In genomic region chr11:121933694-121934093, GRCh38 we compare ENCODE assay signal across 22 cellular contexts.
DNase-seq lines count a peak whose midpoint lies in the region; ATAC-seq and TF ChIP-seq lines count a peak whose summit lies in the region.
"Had no signal": no experiment of that assay in that cellular context is flagged by ENCODE, and none has a peak within 500 bp of the region (broad histone marks: within the 10 kb centered on the region; RNA-seq: fewer than 3 reads in every experiment).

No MANE protein-coding gene starts in this region.

- ATAC-seq in GM18858 (IDR thresholded peaks at IDR 0.05; ENCODE audit: unreplicated experiment), result no peak

- DNase-seq in MCF 10A (ENCODE audit: unreplicated experiment) (peak; percentile 63), breast epithelium (ENCODE audit: low spot score in 2 of 2) (no peak), adipocyte (ENCODE audit: low read depth) (peak; percentile 40), fibroblast of gingiva (ENCODE audit: low read depth) (peak; percentile 30), skeletal muscle cell (ENCODE audit: low read depth) (peak; percentile 36), Calu3 (no peak)
- DNase-seq in activated CD4-positive, alpha-beta T cell treated with anti-CD3 and anti-CD28 coated beads for 1 hour, result no peak
- DNase-seq: 8988T, DMS 273 treated with DMSO at 0.1 percent for 48 hours, DND-41, GF-D8, GOT3, KBM-7, NCI-H1417, NCI-H187, NCI-H2107, NCI-H510A treated with DMSO at 0.1 percent for 48 hours, NCI-H774, OCI-M1, SHP77 treated with DMSO at 0.1 percent for 48 hours had no signal

- intact Hi-C loops in MCF 10A (cut with micrococcal nuclease) (no loop called here), breast epithelium (cut with DNase I; ENCODE audit: low total_unique reads) (no loop called here), Calu3 (cut with micrococcal nuclease; ENCODE audit: unreplicated experiment) (no loop called here)

- H3K4me3 ChIP-seq in breast epithelium (no peak overlapping the region), adipocyte (ENCODE audit: low read length) (no peak overlapping the region), skeletal muscle cell (ENCODE audit: low read depth, low read length) (no peak overlapping the region)

- TF ChIP-seq POLR2A in breast epithelium (IDR thresholded peaks at IDR 0.05), result no peak

- H3K9me3 ChIP-seq in breast epithelium (no peaks in the 10 kb centered on the region), adipocyte (ENCODE audit: control insufficient read depth, low read length) (no peaks in the 10 kb centered on the region)

- peaks cover 16% of the 10 kb centered on the region for H3K4me1 Mint-ChIP-seq in MCF 10A (ENCODE audit: insufficient read depth, unreplicated experiment)
- H3K4me1 Mint-ChIP-seq in Calu3 (ENCODE audit: low read depth, unreplicated experiment), result no peaks in the 10 kb centered on the region
- H3K4me1 Mint-ChIP-seq: B cell had no signal

- H3K36me3 Mint-ChIP-seq in MCF 10A (ENCODE audit: insufficient read depth, unreplicated experiment) (no peaks in the 10 kb centered on the region), Calu3 (ENCODE audit: insufficient read depth, unreplicated experiment) (no peaks in the 10 kb centered on the region)

- H3K36me3 ChIP-seq in breast epithelium (no peaks in the 10 kb centered on the region), adipocyte (ENCODE audit: control insufficient read depth, insufficient read depth, low read length, severe bottlenecking) (no peaks in the 10 kb centered on the region)

- H3K27me3 Mint-ChIP-seq in MCF 10A (ENCODE audit: insufficient read depth, unreplicated experiment) (no peaks in the 10 kb centered on the region), Calu3 (ENCODE audit: unreplicated experiment) (no peaks in the 10 kb centered on the region)

- no peak overlapping the region for H3K27ac Mint-ChIP-seq in MCF 10A (ENCODE audit: low read depth, unreplicated experiment)
- no peak overlapping the region for H3K27ac Mint-ChIP-seq in Calu3 (ENCODE audit: unreplicated experiment)
- H3K27ac Mint-ChIP-seq: B cell had no signal

- H3K9me3 Mint-ChIP-seq in MCF 10A (ENCODE audit: unreplicated experiment) (peaks cover 8% of the 10 kb centered on the region), Calu3 (ENCODE audit: low read depth, unreplicated experiment) (no peaks in the 10 kb centered on the region)

- H3K4me1 ChIP-seq in breast epithelium (no peaks in the 10 kb centered on the region), adipocyte (ENCODE audit: control insufficient read depth, insufficient read depth, low read length) (peaks cover 48% of the 10 kb centered on the region)

- CTCF ChIA-PET in MCF 10A (lab: Yijun Ruan, JAX), result interaction anchor here (0.7 to 1.0 kb wide), 2 partner anchors 255 to 1859 kb away, joined by 3 read pairs; no protein-coding TSS in a partner anchor
- CTCF ChIA-PET in Calu3 (lab: Charles Lee), result no interaction called here

- POLR2A ChIA-PET in MCF 10A (lab: Yijun Ruan, JAX), result no interaction called here

- H3K27me3 ChIP-seq in breast epithelium (no peaks in the 10 kb centered on the region), adipocyte (replicated peaks; ENCODE audit: control insufficient read depth, insufficient read depth, low read length) (no peaks in the 10 kb centered on the region)

- H3K4me3 Mint-ChIP-seq in MCF 10A (ENCODE audit: unreplicated experiment), result no peak overlapping the region
- H3K4me3 Mint-ChIP-seq in Calu3 (ENCODE audit: low read depth, unreplicated experiment), result no peak overlapping the region
- H3K4me3 Mint-ChIP-seq: B cell had no signal

- TF ChIP-seq CTCF in MCF 10A (IDR thresholded peaks at IDR 0.05; ENCODE audit: unreplicated experiment) (no peak), breast epithelium (IDR thresholded peaks at IDR 0.05) (no peak), Calu3 (IDR thresholded peaks at IDR 0.05; ENCODE audit: unreplicated experiment) (no peak)

- H3K9ac ChIP-seq in adipocyte (ENCODE audit: low read length), result no peak overlapping the region

- H3K27ac ChIP-seq in breast epithelium, result no peak overlapping the region

- BruUV-seq in MCF 10A (replicated peaks; lab: Mats Ljungman, UMichigan) (no TSS peak), Calu3 (replicated peaks; lab: Mats Ljungman, UMichigan) (no TSS peak)

Comparison
In these comparisons a context has a peak if more than half of its experiments do, and no peak if none do; other contexts are left out.
1. DNase-seq: peak in MCF 10A (single experiment), adipocyte (single experiment), fibroblast of gingiva (single experiment) and skeletal muscle cell (single experiment); none in breast epithelium (0 of 2), activated CD4-positive, alpha-beta T cell treated with anti-CD3 and anti-CD28 coated beads for 1 hour (single experiment) and Calu3 (single experiment).